Comparison of ENCODE assay signal across 9 cellular contexts in the genomic region with DNA sequence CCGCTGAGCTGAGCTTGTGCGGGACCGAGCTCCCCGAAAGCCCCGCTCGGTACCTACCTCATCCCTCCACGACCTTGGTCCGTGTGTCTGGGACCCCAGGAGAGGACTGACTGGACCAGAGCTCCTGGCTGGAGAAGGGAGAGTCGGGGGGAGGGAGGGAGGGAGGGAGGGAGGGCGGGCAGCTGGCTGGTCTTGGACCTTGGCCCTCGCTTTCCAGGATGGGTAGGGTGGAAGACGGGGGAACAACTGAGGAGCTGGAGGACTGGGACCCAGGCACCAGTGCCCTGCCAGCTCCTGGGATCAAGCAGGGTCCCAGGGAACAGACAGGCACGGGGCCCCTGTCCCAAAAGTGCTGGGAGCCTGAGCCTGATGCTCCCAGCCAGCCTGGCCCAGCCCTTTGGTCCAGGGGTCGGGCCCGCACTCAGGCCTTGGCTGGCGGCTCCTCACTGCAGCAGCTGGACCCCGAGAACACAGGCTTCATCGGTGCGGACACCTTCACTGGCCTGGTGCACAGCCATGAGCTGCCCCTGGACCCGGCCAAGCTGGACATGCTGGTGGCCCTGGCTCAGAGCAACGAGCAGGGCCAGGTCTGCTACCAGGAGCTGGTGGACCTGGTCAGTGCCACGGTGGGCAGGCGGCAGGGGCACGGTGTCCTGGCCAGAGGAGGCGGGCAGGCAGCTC. TPM values are rescaled to one million over a fixed set of nuclear protein-coding genes. Genes with fewer than 3 reads are reported as not detected.
A peak's percentile ranks its signal among the peaks of the same experiment; 100 is the strongest.
DNase-seq lines count a peak whose midpoint lies in the region; ATAC-seq and TF ChIP-seq lines count a peak whose summit lies in the region.
"Had no signal": no experiment of that assay in that cellular context is flagged by ENCODE, and none has a peak within 500 bp of the region (broad histone marks: within the 10 kb centered on the region; RNA-seq: fewer than 3 reads in every experiment).

No MANE protein-coding gene starts in this region.

- TF ChIP-seq CTCF in brain microvascular endothelial cell (IDR thresholded peaks at IDR 0.05; ENCODE audit: low read depth, low read length, missing control alignments) (no peak), smooth muscle cell (IDR thresholded peaks at IDR 0.05; ENCODE audit: borderline replicate concordance, insufficient read depth, poor library complexity, severe bottlenecking) (no peak)

- 82% methylated on average over 13 of the region's 25 CpGs for WGBS in smooth muscle cell (ENCODE audit: low lambda C conversion rate)

- H3K4me3 ChIP-seq in brain microvascular endothelial cell (ENCODE audit: low read depth, low read length) = peak overlapping the region; percentile 29
- H3K4me3 ChIP-seq in iPS-11a (ENCODE audit: low read depth, low read length) = peak overlapping the region; percentile 41
- peak overlapping the region; percentile 44 for H3K4me3 ChIP-seq in smooth muscle cell

- H3K4me2 ChIP-seq in smooth muscle cell = peak overlapping the region; percentile 88

- peaks cover 5% of the 10 kb centered on the region for H3K79me2 ChIP-seq in smooth muscle cell (ENCODE audit: low read depth)

- H4K20me1 ChIP-seq in smooth muscle cell (ENCODE audit: low read depth) = peaks cover 23% of the 10 kb centered on the region

- H3K27ac ChIP-seq in brain microvascular endothelial cell (no peak overlapping the region), smooth muscle cell (ENCODE audit: low read depth) (no peak overlapping the region)

- H3K27me3 ChIP-seq in brain microvascular endothelial cell (replicated peaks) (no peaks in the 10 kb centered on the region), smooth muscle cell (ENCODE audit: low read depth) (no peaks in the 10 kb centered on the region)

- ATAC-seq in GM18873 (IDR thresholded peaks at IDR 0.05; ENCODE audit: low FRiP score, unreplicated experiment) (no peak), GM18909 (IDR thresholded peaks at IDR 0.05; ENCODE audit: poor library complexity, unreplicated experiment) (no peak)

- peaks cover 4% of the 10 kb centered on the region for H3F3A ChIP-seq in smooth muscle cell (ENCODE audit: low read depth)

- H3K36me3 ChIP-seq in brain microvascular endothelial cell (replicated peaks) (peaks cover 31% of the 10 kb centered on the region), smooth muscle cell (ENCODE audit: low read depth) (no peaks in the 10 kb centered on the region)

- H3K9me3 ChIP-seq in smooth muscle cell (replicated peaks; ENCODE audit: low read depth) = no peaks in the 10 kb centered on the region

- no peak overlapping the region for H2AFZ ChIP-seq in smooth muscle cell (ENCODE audit: low read depth)

- DNase-seq in HT-29 (ENCODE audit: low spot score) = peak; percentile 16
- no peak for DNase-seq in brain microvascular endothelial cell
- DNase-seq in smooth muscle cell (lab: John Stamatoyannopoulos, UW; ENCODE audit: unreplicated experiment) = no peak
- no peak for DNase-seq in mucosa of gallbladder (ENCODE audit: low spot score)
- DNase-seq: cortex of kidney; stimulated activated CD4-positive, alpha-beta T cell treated with anti-CD3 and anti-CD28 coated beads, Interleukin-12 subunit alpha, Interleukin-12 subunit beta, amount 100 ng/mL, for 4 hours had no signal

- in situ Hi-C loops in brain microvascular endothelial cell (cut with HindIII; ENCODE audit: low pct_ligation_motif_present, low sequenced_read_pairs) = no loop called here

- peaks cover 9% of the 10 kb centered on the region for H3K4me1 ChIP-seq in smooth muscle cell (ENCODE audit: low read depth)

- no peak overlapping the region for H3K9ac ChIP-seq in smooth muscle cell (ENCODE audit: low read depth)

RNA-seq across cellular contexts. Expression of a gene that starts 0.6 kb away (rescaled TPM):
- total RNA-seq in HT-29 (2014; rRNA removed; shearing (Covaris generic)) = 7.8 and 8.2 TPM in 2 replicates
- total RNA-seq in smooth muscle cell (2.7 and 4.5 TPM in 2 replicates), mucosa of gallbladder (5.5 TPM)
- 2.6 and 3.7 TPM in 2 replicates for polyA plus RNA-seq in smooth muscle cell

RNA-seq across cellular contexts. Expression of a gene that starts 4.2 kb away (rescaled TPM):
- 258 and 295 TPM in 2 replicates for total RNA-seq in HT-29 (2014; rRNA removed; shearing (Covaris generic))
- total RNA-seq in smooth muscle cell (93.4 and 99.0 TPM in 2 replicates), mucosa of gallbladder (125 TPM)
- polyA plus RNA-seq in smooth muscle cell = 196 and 212 TPM in 2 replicates

RNA-seq across cellular contexts. Expression of a gene that starts 8.1 kb away (rescaled TPM):
- 209 and 211 TPM in 2 replicates for total RNA-seq in HT-29 (2014; rRNA removed; shearing (Covaris generic))
- total RNA-seq in smooth muscle cell (41.4 and 44.5 TPM in 2 replicates), mucosa of gallbladder (125 TPM)
- 148 and 152 TPM in 2 replicates for polyA plus RNA-seq in smooth muscle cell

RNA-seq across cellular contexts. Expression of a gene that starts 8.1 kb away (rescaled TPM):
- total RNA-seq in HT-29 (2014; rRNA removed; shearing (Covaris generic)) = 154 and 176 TPM in 2 replicates
- 42.9 and 47.9 TPM in 2 replicates for total RNA-seq in smooth muscle cell
- polyA plus RNA-seq in smooth muscle cell = 92.5 and 95.1 TPM in 2 replicates
- total RNA-seq in mucosa of gallbladder = 66.7 TPM

RNA-seq across cellular contexts. Expression of a gene that starts 14.2 kb away (rescaled TPM):
- total RNA-seq in HT-29 (2014; rRNA removed; shearing (Covaris generic)) = 5.9 and 6.2 TPM in 2 replicates
- total RNA-seq in smooth muscle cell = 4.7 and 10.6 TPM in 2 replicates
- 19.3 and 22.2 TPM in 2 replicates for polyA plus RNA-seq in smooth muscle cell
- total RNA-seq in mucosa of gallbladder = 14.8 TPM
